9 cellular contexts compared by ENCODE assay signal in genomic region chr5:173707392-173707791, GRCh38.
A peak's percentile ranks its signal among the peaks of the same experiment; 100 is the strongest.
DNase-seq lines count a peak whose midpoint lies in the region; ATAC-seq and TF ChIP-seq lines count a peak whose summit lies in the region.
"Had no signal": no experiment of that assay in that cellular context is flagged by ENCODE, and none has a peak within 500 bp of the region (broad histone marks: within the 10 kb centered on the region; RNA-seq: fewer than 3 reads in every experiment).

No MANE protein-coding gene starts in this region.

- ATAC-seq in GM19035 (IDR thresholded peaks at IDR 0.05; ENCODE audit: unreplicated experiment) (peak; percentile 74), HG03196 (IDR thresholded peaks at IDR 0.05; ENCODE audit: unreplicated experiment) (peak; percentile 53)
- ATAC-seq in stimulated activated naive CD8-positive, alpha-beta T cell treated with anti-CD3 and anti-CD28 coated beads, Interleukin-15, Interleukin-2, amounts not matched to agents 100 U/mL and 50 U/mL, for 24 hours: no peak

- intact Hi-C loops in transverse colon (cut with DNase I; ENCODE audit: low total_unique reads): no loop called here

- DNase-seq in cardiac fibroblast (ENCODE audit: low read depth in 2 of 2) (peak; percentile 83 to 96), skeletal muscle cell (ENCODE audit: low read depth) (peak; percentile 76), T-helper 9 cell (no peak), transverse colon (no peak), NCI-H345 (lab: John Stamatoyannopoulos, UW) (no peak)
- no peak for DNase-seq in stimulated activated naive CD8-positive, alpha-beta T cell treated with anti-CD3 and anti-CD28 coated beads, Interleukin-15, Interleukin-2, amounts not matched to agents 100 U/mL and 50 U/mL, for 24 hours
- DNase-seq: activated naive CD8-positive, alpha-beta T cell treated with anti-CD3 and anti-CD28 coated beads, Interleukin-2, amount 10 ng/mL, durations not matched to agents 7 days and 5 days had no signal

- H3K4me3 ChIP-seq in cardiac fibroblast (replicated peaks in 1 of 2; ENCODE audit: low read depth in 2 of 2, low read length in 2 of 2): no peak overlapping the region
- H3K4me3 ChIP-seq in skeletal muscle cell (ENCODE audit: low read depth, low read length): no peak overlapping the region
- no peak overlapping the region for H3K4me3 ChIP-seq in transverse colon

- no peaks in the 10 kb centered on the region for H3K4me1 ChIP-seq in transverse colon

- no peak for TF ChIP-seq EP300 in transverse colon (IDR thresholded peaks at IDR 0.05; ENCODE audit: low read depth)

- H3K27ac ChIP-seq in transverse colon: no peak overlapping the region

- WGBS in transverse colon (ENCODE audit: low coverage in 1 of 2), 2 donors: 70 to 80% methylated on average over 1 to 4 of the region's 4 CpGs

- no peaks in the 10 kb centered on the region for H3K9me3 ChIP-seq in transverse colon

- H3K36me3 ChIP-seq in transverse colon: no peaks in the 10 kb centered on the region

- TF ChIP-seq POLR2A in transverse colon (IDR thresholded peaks at IDR 0.05): no peak

- TF ChIP-seq CTCF in cardiac fibroblast (IDR thresholded peaks at IDR 0.05; ENCODE audit: low read depth, low read length): no peak
- TF ChIP-seq CTCF in transverse colon (IDR thresholded peaks at IDR 0.05): no peak

- H3K27me3 ChIP-seq in transverse colon: no peaks in the 10 kb centered on the region

- in situ Hi-C loops in transverse colon (cut with MboI; ENCODE audit: low pct_ligation_motif_present in 1 of 4, low pct_unique_long_range_greater_than_20kb in 1 of 4, low sequenced_read_pairs in 3 of 4): no loop called here

Comparison
In these comparisons a context has a peak if more than half of its experiments do, and no peak if none do; other contexts are left out.
1. DNase-seq: peak in cardiac fibroblast (2 of 2) and skeletal muscle cell (single experiment); none in T-helper 9 cell (single experiment), stimulated activated naive CD8-positive, alpha-beta T cell treated with anti-CD3 and anti-CD28 coated beads, Interleukin-15, Interleukin-2, amounts not matched to agents 100 U/mL and 50 U/mL, for 24 hours (single experiment), transverse colon (single experiment) and NCI-H345 (single experiment).